Comparison of ENCODE assay signal across 16 cellular contexts in genomic region chr14:103290494-103290893, GRCh38. TPM values are rescaled to one million over a fixed set of nuclear protein-coding genes. Genes with fewer than 3 reads are reported as not detected.
DNase-seq lines count a peak whose midpoint lies in the region; ATAC-seq and TF ChIP-seq lines count a peak whose summit lies in the region.
"Had no signal": no experiment of that assay in that cellular context is flagged by ENCODE, and none has a peak within 500 bp of the region (broad histone marks: within the 10 kb centered on the region; RNA-seq: fewer than 3 reads in every experiment).

No MANE protein-coding gene starts in this region.

- no peak overlapping the region for H3K9ac ChIP-seq in IMR-90 (ENCODE audit: low read depth, low read length)
- H3K9ac ChIP-seq in neuronal stem cell (ENCODE audit: low read depth, low read length, poor library complexity): no peak overlapping the region
- H3K9ac ChIP-seq: BLaER1 treated with 17β-estradiol and CSF1 and Interleukin-3, amounts not matched to agents 10 nM and 100 nM had no signal

- H3K18ac ChIP-seq in IMR-90 (ENCODE audit: low read depth, low read length): no peak overlapping the region
- peak overlapping the region; percentile 45 for H3K18ac ChIP-seq in neuronal stem cell (ENCODE audit: low read length)

- no peak for TF ChIP-seq RAD21 in IMR-90 (IDR thresholded peaks at IDR 0.05; ENCODE audit: low read length)

- H3K14ac ChIP-seq in IMR-90 (replicated peaks; ENCODE audit: low read depth, low read length): no peak overlapping the region
- no peak overlapping the region for H3K14ac ChIP-seq in neuronal stem cell (ENCODE audit: low read length)

- peak overlapping the region; percentile 11 for H2AFZ ChIP-seq in IMR-90 (replicated peaks; ENCODE audit: low read length, poor library complexity)
- no peak overlapping the region for H2AFZ ChIP-seq in neuronal stem cell (ENCODE audit: low read length)

- H4K91ac ChIP-seq in IMR-90 (ENCODE audit: insufficient read depth, low read depth, low read length): no peak overlapping the region
- H4K91ac ChIP-seq in neuronal stem cell (ENCODE audit: low read depth, low read length, poor library complexity): no peak overlapping the region

- H3K36me3 Mint-ChIP-seq in stimulated activated effector memory CD8-positive, alpha-beta T cell treated with anti-CD3 and anti-CD28 coated beads, Interleukin-12 subunit alpha, Interleukin-12 subunit beta, amount 100 ng/mL, for 72 hours: no peaks in the 10 kb centered on the region
- H3K36me3 Mint-ChIP-seq: CD8-positive, alpha-beta T cell had no signal

- H4K8ac ChIP-seq in IMR-90 (ENCODE audit: low read depth in 2 of 2, low read length in 2 of 2) (no peak overlapping the region), neuronal stem cell (ENCODE audit: low read depth, low read length) (no peak overlapping the region)

- POLR2A ChIA-PET in IMR-90 (lab: Charles Lee; ENCODE audit: unreplicated experiment): no interaction called here

- no peak for TF ChIP-seq CTCF in IMR-90 (conservative IDR thresholded peaks at IDR 0.05; ENCODE audit: low read depth, low read length)

- H3K4me3 Mint-ChIP-seq in stimulated activated effector memory CD8-positive, alpha-beta T cell treated with anti-CD3 and anti-CD28 coated beads, Interleukin-12 subunit alpha, Interleukin-12 subunit beta, amount 100 ng/mL, for 72 hours: no peak overlapping the region
- H3K4me3 Mint-ChIP-seq: B cell; CD4-positive, alpha-beta T cell; CD8-positive, alpha-beta T cell had no signal

- H2BK5ac ChIP-seq in IMR-90 (ENCODE audit: low read depth, low read length, poor library complexity, severe bottlenecking): no peak overlapping the region
- H2BK5ac ChIP-seq in neuronal stem cell (ENCODE audit: low read length): peak overlapping the region; percentile 49

- no peak overlapping the region for H2BK20ac ChIP-seq in IMR-90 (ENCODE audit: low read depth, low read length)

- no peaks in the 10 kb centered on the region; the same call in 1 of the 2 replicates for H4K20me1 ChIP-seq in IMR-90 (ENCODE audit: insufficient read depth, low read length)
- H4K20me1 ChIP-seq: BLaER1 treated with 17β-estradiol and CSF1 and Interleukin-3, amounts not matched to agents 10 nM and 100 nM had no signal

- no peak overlapping the region for H2AK9ac ChIP-seq in IMR-90 (replicated peaks; ENCODE audit: low read depth, low read length, poor library complexity)

- H3K23ac ChIP-seq in IMR-90 (ENCODE audit: low read depth, low read length) (no peak overlapping the region), neuronal stem cell (ENCODE audit: low read depth, low read length, poor library complexity) (no peak overlapping the region)

- H2AK5ac ChIP-seq in IMR-90 (ENCODE audit: low read depth, low read length) (no peak overlapping the region), neuronal stem cell (ENCODE audit: low read depth, low read length) (no peak overlapping the region)

- H3K4me2 ChIP-seq in IMR-90 (ENCODE audit: low read depth, low read length): no peak overlapping the region
- H3K4me2 ChIP-seq in neuronal stem cell (ENCODE audit: insufficient read depth, low read length, poor library complexity, severe bottlenecking): no peak overlapping the region
- H3K4me2 ChIP-seq: BLaER1 treated with 17β-estradiol and CSF1 and Interleukin-3, amounts not matched to agents 10 nM and 100 nM had no signal

- no peaks in the 10 kb centered on the region for H3K9me3 Mint-ChIP-seq in stimulated activated effector memory CD8-positive, alpha-beta T cell treated with anti-CD3 and anti-CD28 coated beads, Interleukin-12 subunit alpha, Interleukin-12 subunit beta, amount 100 ng/mL, for 72 hours
- H3K9me3 Mint-ChIP-seq: CD4-positive, alpha-beta T cell; CD8-positive, alpha-beta T cell had no signal

- H3K4me1 ChIP-seq in IMR-90 (ENCODE audit: control insufficient read depth, insufficient read depth, low read length): no peaks in the 10 kb centered on the region
- no peaks in the 10 kb centered on the region for H3K4me1 ChIP-seq in neuronal stem cell (ENCODE audit: control insufficient read depth in 2 of 2, insufficient read depth in 1 of 2, low read depth in 1 of 2, low read length in 2 of 2)
- H3K4me1 ChIP-seq: Caco-2 had no signal

- H3K9me1 ChIP-seq in IMR-90 (ENCODE audit: insufficient read depth, low read length): 0 out of 2 replicates have a peak, but pooled peaks cover 1% of the 10 kb centered on the region

- peaks cover 8% of the 10 kb centered on the region for H3K4me1 Mint-ChIP-seq in stimulated activated effector memory CD8-positive, alpha-beta T cell treated with anti-CD3 and anti-CD28 coated beads, Interleukin-12 subunit alpha, Interleukin-12 subunit beta, amount 100 ng/mL, for 72 hours

- H3K27ac Mint-ChIP-seq in stimulated activated effector memory CD8-positive, alpha-beta T cell treated with anti-CD3 and anti-CD28 coated beads, Interleukin-12 subunit alpha, Interleukin-12 subunit beta, amount 100 ng/mL, for 72 hours: no peak overlapping the region
- H3K27ac Mint-ChIP-seq: B cell; CD4-positive, alpha-beta T cell; CD8-positive, alpha-beta T cell had no signal

- 50% methylated on average over 3 of the region's 5 CpGs; no CpG with 5 or more reads in 1 of the 2 experiments for WGBS in IMR-90 (ENCODE audit: extremely low coverage in 2 of 2, insufficient read length in 1 of 2), 2 experiments
- WGBS in neuronal stem cell (ENCODE audit: extremely low coverage in 2 of 2, insufficient read length in 2 of 2, insufficient replicate concordance in 1 of 2), 2 donors: no CpG with 5 or more reads among the region's 5 CpGs

- intact Hi-C loops in IMR-90 (cut with micrococcal nuclease): no loop called here

- dilution Hi-C loops in IMR-90 (cut with HindIII; ENCODE audit: low sequenced_read_pairs, unreplicated experiment): no loop called here

- no TSS peak for BruUV-seq in IMR-90 (replicated peaks; lab: Mats Ljungman, UMichigan)

- no peak overlapping the region for H3K56ac ChIP-seq in IMR-90 (ENCODE audit: extremely low read depth, insufficient read depth, low read length)

- H2BK12ac ChIP-seq in neuronal stem cell (ENCODE audit: low read length): peak overlapping the region; percentile 50

- no peak overlapping the region for H4K5ac ChIP-seq in IMR-90 (ENCODE audit: low read depth, low read length)

- H3K9me3 ChIP-seq in IMR-90 (ENCODE audit: control insufficient read depth, insufficient read depth, low read length) (no peaks in the 10 kb centered on the region), neuronal stem cell (replicated peaks in 1 of 2; ENCODE audit: control insufficient read depth in 2 of 2, insufficient read depth in 1 of 2, low read depth in 1 of 2, low read length in 2 of 2) (no peaks in the 10 kb centered on the region)
- H3K9me3 ChIP-seq: BLaER1 treated with 17β-estradiol and CSF1 and Interleukin-3, amounts not matched to agents 10 nM and 100 nM; Caco-2 had no signal

- H3K27me3 ChIP-seq in IMR-90 (ENCODE audit: control insufficient read depth, insufficient read depth, low read length): peaks cover 53% of the 10 kb centered on the region
- H3K27me3 ChIP-seq in neuronal stem cell (ENCODE audit: control insufficient read depth in 3 of 3, insufficient read depth in 3 of 3, low read depth in 1 of 3, low read length in 3 of 3): peaks cover 0 to 42% (median 0%) of the 10 kb centered on the region in 3 experiments
- H3K27me3 ChIP-seq: BLaER1 treated with 17β-estradiol and CSF1 and Interleukin-3, amounts not matched to agents 10 nM and 100 nM had no signal

- TF ChIP-seq POLR2A in IMR-90 (IDR thresholded peaks at IDR 0.05; ENCODE audit: low read depth, low read length): no peak

- H3K4me3 ChIP-seq in IMR-90 (ENCODE audit: insufficient read depth, low read depth, low read length): no peak overlapping the region
- H3K4me3 ChIP-seq in neuronal stem cell (ENCODE audit: low read length in 2 of 2): no peak overlapping the region
- H3K4me3 ChIP-seq: BLaER1 treated with 17β-estradiol and CSF1 and Interleukin-3, amounts not matched to agents 10 nM and 100 nM had no signal

- CTCF ChIA-PET in IMR-90 (lab: Yijun Ruan, JAX): interaction anchor here (3.6 kb wide), 1 partner anchor 185 kb away, joined by 23 read pairs; no protein-coding TSS in a partner anchor

- H3K79me1 ChIP-seq in IMR-90 (ENCODE audit: low read depth in 1 of 2, low read length in 2 of 2) (no peaks in the 10 kb centered on the region), neuronal stem cell (ENCODE audit: low read depth, low read length) (no peaks in the 10 kb centered on the region)

- H2BK120ac ChIP-seq in IMR-90 (ENCODE audit: low read depth, low read length) (no peak overlapping the region), neuronal stem cell (ENCODE audit: low read depth, low read length) (no peak overlapping the region)

- ATAC-seq in IMR-90 (ENCODE audit: low read depth) (no peak), HG03565 (IDR thresholded peaks at IDR 0.05; ENCODE audit: unreplicated experiment) (no peak)
- ATAC-seq in stimulated activated effector memory CD8-positive, alpha-beta T cell treated with anti-CD3 and anti-CD28 coated beads, Interleukin-12 subunit alpha, Interleukin-12 subunit beta, amount 100 ng/mL, for 72 hours: no peak
- ATAC-seq: CD8-positive, alpha-beta T cell had no signal

- H3K4ac ChIP-seq in IMR-90 (ENCODE audit: low read depth, low read length) (no peak overlapping the region), neuronal stem cell (ENCODE audit: low read length) (no peak overlapping the region)

- no peak overlapping the region for H2BK15ac ChIP-seq in IMR-90 (ENCODE audit: low read depth, low read length)
- no peak overlapping the region for H2BK15ac ChIP-seq in neuronal stem cell (ENCODE audit: low read length)

- in situ Hi-C loops in IMR-90 (cut with MboI; ENCODE audit: low sequenced_read_pairs): loop anchor here (5.0 kb wide), 2 partner anchors 103 to 213 kb away; no protein-coding TSS in a partner anchor

- H3K36me3 ChIP-seq in IMR-90 (ENCODE audit: control insufficient read depth, insufficient read depth, low read length): no peaks in the 10 kb centered on the region
- no peaks in the 10 kb centered on the region for H3K36me3 ChIP-seq in neuronal stem cell (replicated peaks in 1 of 2; ENCODE audit: control insufficient read depth in 2 of 2, insufficient read depth in 2 of 2, low read length in 2 of 2)
- H3K36me3 ChIP-seq: BLaER1 treated with 17β-estradiol and CSF1 and Interleukin-3, amounts not matched to agents 10 nM and 100 nM had no signal

- DNase-seq in IMR-90: no peak
- no peak for DNase-seq in neuronal stem cell (ENCODE audit: low spot score)
- no peak for DNase-seq in iPS-NIHi7 (ENCODE audit: extremely low spot score)
- DNase-seq in stimulated activated effector memory CD8-positive, alpha-beta T cell treated with anti-CD3 and anti-CD28 coated beads, Interleukin-12 subunit alpha, Interleukin-12 subunit beta, amount 100 ng/mL, for 72 hours (ENCODE audit: low spot score in 2 of 2): no peak
- DNase-seq: 8988T; AML-193; Caco-2; Calu3; CD4-positive, alpha-beta T cell; CD8-positive, alpha-beta T cell; DMS79 treated with DMSO at 0.1 percent for 48 hours; GF-D8 had no signal

- H3K27ac ChIP-seq in IMR-90 (ENCODE audit: insufficient read depth, low read length) (no peak overlapping the region), neuronal stem cell (replicated peaks; ENCODE audit: low read length) (no peak overlapping the region)
- H3K27ac ChIP-seq: BLaER1 treated with 17β-estradiol and CSF1 and Interleukin-3, amounts not matched to agents 10 nM and 100 nM; C4-2B had no signal

RNA-seq across cellular contexts. Expression of gene EIF5, which starts 43.5 kb away (rescaled TPM):
- 163 and 241 TPM in 2 replicates for total RNA-seq in IMR-90 (2012; rRNA removed)
- 163 and 181 TPM in 2 replicates for polyA plus RNA-seq in IMR-90 (2012; rRNA removed)
- polyA plus RNA-seq in IMR-90 (2012; cell fraction: cytosol; rRNA removed): 141 and 165 TPM in 2 replicates
- 111 and 312 TPM in 2 replicates for polyA plus RNA-seq in IMR-90 (2012; cell fraction: nucleus; rRNA removed; ENCODE audit: low replicate concordance)
- polyA plus RNA-seq in neuronal stem cell (2013, experiment 1 of 2): 304 TPM
- 312 TPM for polyA plus RNA-seq in neuronal stem cell (2013, experiment 2 of 2)
